In the genomic region with DNA sequence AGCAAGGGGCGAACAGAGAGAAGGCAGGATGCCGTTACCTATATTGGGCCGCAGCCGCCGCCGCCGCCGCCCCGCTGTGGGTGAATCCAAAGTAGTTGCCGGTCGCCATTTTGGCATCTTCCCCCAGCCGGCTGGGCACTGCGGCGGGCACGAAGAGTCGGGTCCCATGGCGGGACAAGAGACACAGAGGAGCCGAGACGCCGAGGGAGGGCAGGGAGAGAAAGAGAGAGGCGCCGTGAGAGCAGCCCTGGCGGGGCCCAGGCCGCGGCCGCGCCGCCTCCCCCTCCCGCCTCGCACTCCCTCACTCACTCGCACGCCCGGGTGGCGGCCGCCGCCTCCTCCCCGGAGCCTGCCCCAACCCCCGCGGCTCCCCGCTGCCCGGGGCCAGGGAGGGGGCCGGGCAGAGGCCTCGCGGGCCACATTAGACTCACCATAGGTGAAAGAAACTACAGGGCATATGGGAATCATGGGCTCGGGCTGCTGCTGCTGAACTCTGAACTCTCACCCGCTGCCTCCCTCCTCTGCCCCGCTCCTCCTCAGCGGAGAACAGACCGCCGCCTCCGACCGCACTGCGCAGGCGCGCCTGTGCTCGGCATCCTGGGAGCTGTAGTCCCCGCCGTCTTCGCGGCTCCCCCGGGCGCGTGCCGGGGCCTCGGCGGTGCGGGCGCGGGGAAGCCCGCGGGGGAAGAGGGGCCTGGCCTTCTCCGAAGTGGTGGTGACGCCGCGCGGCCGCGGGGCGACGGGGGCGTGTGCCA, we compare ENCODE assay signal across 8 cellular contexts. TPM values are rescaled to one million over a fixed set of nuclear protein-coding genes. Genes with fewer than 3 reads are reported as not detected.
DNase-seq lines count a peak whose midpoint lies in the region; ATAC-seq and TF ChIP-seq lines count a peak whose summit lies in the region.

A gene (minus strand): TSS at position 550 of the 755 bp plus-strand sequence. CDS start 82 bp downstream, at position 468.

- H3K4me1 ChIP-seq in SK-N-SH (ENCODE audit: control insufficient read depth in 1 of 2, insufficient read depth in 2 of 2, low read depth in 1 of 2, low read length in 1 of 2) (peaks cover 7 to 14% of the 10 kb centered on the region in 2 experiments; a peak in 3 of 4 replicates), suprapubic skin (peaks cover 61% of the 10 kb centered on the region)

- H3K9me2 ChIP-seq in SK-N-SH: no peaks in the 10 kb centered on the region

- ATAC-seq in HG02610 (IDR thresholded peaks at IDR 0.05; ENCODE audit: unreplicated experiment): peak; percentile 79

- H4K20me1 ChIP-seq in SK-N-SH (ENCODE audit: insufficient read depth): peaks cover 41% of the 10 kb centered on the region

- no peak for TF ChIP-seq EP300 in SK-N-SH (IDR thresholded peaks at IDR 0.05; ENCODE audit: borderline replicate concordance in 1 of 2, low read depth in 1 of 2, low read length in 1 of 2)
- TF ChIP-seq EP300 in suprapubic skin (IDR thresholded peaks at IDR 0.05): no peak

- CTCF ChIA-PET in GM10248 (lab: Yijun Ruan, JAX): interaction anchor here (0.9 to 1.3 kb wide), 3 partner anchors 38 to 146 kb away, joined by 3 to 5 read pairs (median 3); no protein-coding TSS in a partner anchor
- CTCF ChIA-PET in SK-N-SH (lab: Yijun Ruan, JAX): interaction anchor here (0.6 to 1.3 kb wide), 3 partner anchors 46 to 254 kb away, joined by 3 to 4 read pairs (median 4); no protein-coding TSS in a partner anchor

- WGBS in SK-N-SH (ENCODE audit: low lambda C conversion rate): 0% methylated on average over 8 of the region's 81 CpGs
- 0% methylated on average over 7 of the region's 81 CpGs for WGBS in suprapubic skin

- peaks cover 56% of the 10 kb centered on the region for H3K79me2 ChIP-seq in SK-N-SH (ENCODE audit: insufficient read depth)

- H3K27ac ChIP-seq in SK-N-SH (ENCODE audit: low read depth in 2 of 2, low read length in 1 of 2) (peak within 1 kb of the TSS; percentile 89), suprapubic skin (peak within 1 kb of the TSS; percentile 93)

- DNase-seq in GM10248 (ENCODE audit: extremely low spot score) (peak; percentile 95), NCI-H1092 (lab: John Stamatoyannopoulos, UW) (peak; percentile 75), SK-N-SH (peak; percentile 99), globus pallidus (ENCODE audit: low spot score) (peak; percentile 89), occipital lobe (lab: John Stamatoyannopoulos, UW) (peak; percentile 85), suprapubic skin (ENCODE audit: low spot score in 2 of 2) (peak; percentile 94)
- DNase-seq in activated naive CD4-positive, alpha-beta T cell treated with anti-CD3 and anti-CD28 coated beads, Interleukin-2, amount 50 U/mL, for 16 hours: peak; percentile 94

- H3K4me3 ChIP-seq in SK-N-SH (ENCODE audit: low read depth in 2 of 2, low read length in 1 of 2) (peak within 1 kb of the TSS; percentile 83 to 86), suprapubic skin (peak within 1 kb of the TSS; percentile 83)

- TF ChIP-seq RAD21 in SK-N-SH (IDR thresholded peaks at IDR 0.05; ENCODE audit: low read length): no peak

- POLR2A ChIA-PET in GM10248 (lab: Yijun Ruan, JAX): no interaction called here
- POLR2A ChIA-PET in SK-N-SH (lab: Yijun Ruan, JAX): interaction anchor here (0.8 to 1.3 kb wide), 2 partner anchors 45 to 912 kb away, joined by 3 read pairs; a partner anchor contains a TSS

- H3K9me3 ChIP-seq in SK-N-SH: no peaks in the 10 kb centered on the region
- no peaks in the 10 kb centered on the region for H3K9me3 ChIP-seq in suprapubic skin

- H3K4me2 ChIP-seq in SK-N-SH: peak within 1 kb of the TSS; percentile 93

- H3K9ac ChIP-seq in SK-N-SH: peak within 1 kb of the TSS; percentile 90

- peak within 1 kb of the TSS; percentile 92; the same call in 1 of the 2 replicates for H2AFZ ChIP-seq in SK-N-SH (ENCODE audit: low read depth)

- no peaks in the 10 kb centered on the region for H3K27me3 ChIP-seq in SK-N-SH (ENCODE audit: insufficient read depth)
- no peaks in the 10 kb centered on the region for H3K27me3 ChIP-seq in suprapubic skin

- TF ChIP-seq CTCF in GM10248 (IDR thresholded peaks at IDR 0.05; ENCODE audit: control extremely low read depth, extremely low read depth, low read depth, missing control alignments): no peak
- no peak for TF ChIP-seq CTCF in SK-N-SH (IDR thresholded peaks at IDR 0.05)
- TF ChIP-seq CTCF in suprapubic skin (IDR thresholded peaks at IDR 0.05): no peak

- H3K36me3 ChIP-seq in SK-N-SH (replicated peaks in 1 of 2; ENCODE audit: control insufficient read depth in 1 of 2, insufficient read depth in 2 of 2, low read length in 1 of 2): peaks cover 4 to 26% of the 10 kb centered on the region in 2 experiments
- H3K36me3 ChIP-seq in suprapubic skin: no peaks in the 10 kb centered on the region

- TF ChIP-seq POLR2A in suprapubic skin (IDR thresholded peaks at IDR 0.05): peak in 1 of 2 donors; percentile 60

- H3F3A ChIP-seq in SK-N-SH (replicated peaks; ENCODE audit: insufficient read depth): peaks cover 14% of the 10 kb centered on the region

TF ChIP-seq in SK-N-SH, 30 proteins besides CTCF, POLR2A, EP300 and RAD21:
- TF ChIP-seq GABPA (IDR thresholded peaks at IDR 0.05; ENCODE audit: low read depth): no peak
- TF ChIP-seq, protein P1, sequence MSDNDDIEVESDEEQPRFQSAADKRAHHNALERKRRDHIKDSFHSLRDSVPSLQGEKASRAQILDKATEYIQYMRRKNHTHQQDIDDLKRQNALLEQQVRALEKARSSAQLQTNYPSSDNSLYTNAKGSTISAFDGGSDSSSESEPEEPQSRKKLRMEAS (IDR thresholded peaks at IDR 0.05; ENCODE audit: low read depth): peak; percentile 99
- no peak for TF ChIP-seq NFIC (IDR thresholded peaks at IDR 0.05; ENCODE audit: borderline replicate concordance)
- no peak for TF ChIP-seq FOSL2 (IDR thresholded peaks at IDR 0.05; ENCODE audit: borderline replicate concordance, low read depth)
- TF ChIP-seq RXRA (IDR thresholded peaks at IDR 0.05; ENCODE audit: borderline replicate concordance, low read depth): no peak
- TF ChIP-seq CHD2 (IDR thresholded peaks at IDR 0.05; ENCODE audit: low read length, partially characterized antibody): peak; percentile 59
- TF ChIP-seq RFX5 (IDR thresholded peaks at IDR 0.05; ENCODE audit: low read length): no peak
- TF ChIP-seq NRF1 (IDR thresholded peaks at IDR 0.05; ENCODE audit: low read depth, low read length): peak; percentile 85
- peak; percentile 49 for TF ChIP-seq POLR2AphosphoS5 (IDR thresholded peaks at IDR 0.05; ENCODE audit: low read depth, low read length)
- TF ChIP-seq, protein P2, sequence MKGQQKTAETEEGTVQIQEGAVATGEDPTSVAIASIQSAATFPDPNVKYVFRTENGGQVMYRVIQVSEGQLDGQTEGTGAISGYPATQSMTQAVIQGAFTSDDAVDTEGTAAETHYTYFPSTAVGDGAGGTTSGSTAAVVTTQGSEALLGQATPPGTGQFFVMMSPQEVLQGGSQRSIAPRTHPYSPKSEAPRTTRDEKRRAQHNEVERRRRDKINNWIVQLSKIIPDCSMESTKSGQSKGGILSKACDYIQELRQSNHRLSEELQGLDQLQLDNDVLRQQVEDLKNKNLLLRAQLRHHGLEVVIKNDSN (IDR thresholded peaks at IDR 0.05; ENCODE audit: borderline replicate concordance, low read depth): no peak; the same call in 1 of the 2 replicates
- no peak for TF ChIP-seq SIN3A (IDR thresholded peaks at IDR 0.05; ENCODE audit: borderline replicate concordance, low read depth, low read length)
- TF ChIP-seq TAF1 (IDR thresholded peaks at IDR 0.05; ENCODE audit: borderline replicate concordance, low read depth, low read length): peak; percentile 36; the same call in 1 of the 2 replicates
- no peak for TF ChIP-seq EZH2phosphoT487 (IDR thresholded peaks at IDR 0.05; ENCODE audit: borderline replicate concordance, low read depth)
- TF ChIP-seq SMC3 (IDR thresholded peaks at IDR 0.05; ENCODE audit: low read depth, low read length): no peak
- TF ChIP-seq MXI1 (IDR thresholded peaks at IDR 0.05; ENCODE audit: low read depth, low read length): peak; percentile 80
- TF ChIP-seq MEF2A (IDR thresholded peaks at IDR 0.05; ENCODE audit: borderline replicate concordance, low read depth): no peak
- no peak for TF ChIP-seq FOXM1 (IDR thresholded peaks at IDR 0.05; ENCODE audit: low read depth)
- TF ChIP-seq, protein P3, sequence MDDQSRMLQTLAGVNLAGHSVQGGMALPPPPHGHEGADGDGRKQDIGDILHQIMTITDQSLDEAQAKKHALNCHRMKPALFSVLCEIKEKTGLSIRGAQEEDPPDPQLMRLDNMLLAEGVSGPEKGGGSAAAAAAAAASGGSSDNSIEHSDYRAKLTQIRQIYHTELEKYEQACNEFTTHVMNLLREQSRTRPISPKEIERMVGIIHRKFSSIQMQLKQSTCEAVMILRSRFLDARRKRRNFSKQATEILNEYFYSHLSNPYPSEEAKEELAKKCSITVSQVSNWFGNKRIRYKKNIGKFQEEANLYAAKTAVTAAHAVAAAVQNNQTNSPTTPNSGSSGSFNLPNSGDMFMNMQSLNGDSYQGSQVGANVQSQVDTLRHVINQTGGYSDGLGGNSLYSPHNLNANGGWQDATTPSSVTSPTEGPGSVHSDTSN (IDR thresholded peaks at IDR 0.05): no peak
- peak; percentile 88 for TF ChIP-seq YY1 (IDR thresholded peaks at IDR 0.05; ENCODE audit: low read depth)

RNA-seq across cellular contexts. Expression of the gene that starts here (rescaled TPM):
- 24.6 and 38.0 TPM in 2 replicates for polyA plus RNA-seq in SK-N-SH (2012; rRNA removed)
- 32.0 and 33.7 TPM in 2 replicates for polyA plus RNA-seq in SK-N-SH (2012; cell fraction: cytosol; rRNA removed)
- 22.3 and 52.5 TPM in 2 replicates for polyA plus RNA-seq in SK-N-SH (2012; cell fraction: nucleus; rRNA removed)
- 135 TPM for total RNA-seq in occipital lobe
- total RNA-seq in suprapubic skin: 10 to 100 TPM; 49.0 to 66.8 (median 54.1) TPM

Comparison
In these comparisons a context has a peak if more than half of its experiments do, and no peak if none do; other contexts are left out.
1. Peak in every context shown above with its lines: DNase-seq, ATAC-seq, H3K4me3 ChIP-seq and H3K27ac ChIP-seq.